ENCODE assay signal across 14 cellular contexts in the genomic region with DNA sequence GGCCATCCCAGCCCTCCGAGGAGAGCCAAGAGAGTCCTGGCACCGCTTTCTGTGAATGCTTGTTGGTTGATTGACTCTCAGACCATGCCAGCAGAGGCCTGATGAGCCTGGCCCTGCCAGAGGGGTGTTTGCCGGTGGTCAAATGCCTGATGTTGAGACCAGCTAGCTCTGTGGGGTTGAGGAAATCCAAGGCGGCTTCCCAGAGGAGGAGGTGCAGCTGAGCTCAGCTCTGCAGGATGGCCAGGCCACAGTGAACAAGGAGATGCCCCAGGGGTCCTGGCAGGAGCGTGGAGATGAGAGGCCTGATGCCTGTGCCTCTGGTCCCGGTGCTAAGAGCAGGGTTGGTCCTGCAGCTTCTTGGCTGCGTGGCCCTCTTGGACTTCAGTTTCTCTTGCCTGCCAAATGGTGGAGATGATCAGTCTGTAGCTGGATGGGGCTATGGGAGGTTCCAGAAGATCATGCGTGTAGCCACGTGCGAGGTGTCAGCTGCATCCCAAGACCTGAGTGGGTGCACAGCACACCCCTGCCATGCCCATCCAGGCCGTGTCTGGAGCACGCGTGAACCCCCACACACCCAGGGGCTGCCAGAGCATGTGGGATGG. TPM values are rescaled to one million over a fixed set of nuclear protein-coding genes. Genes with fewer than 3 reads are reported as not detected.
A peak's percentile ranks its signal among the peaks of the same experiment; 100 is the strongest.
DNase-seq lines count a peak whose midpoint lies in the region; ATAC-seq and TF ChIP-seq lines count a peak whose summit lies in the region.
"Had no signal": no experiment of that assay in that cellular context is flagged by ENCODE, and none has a peak within 500 bp of the region (broad histone marks: within the 10 kb centered on the region; RNA-seq: fewer than 3 reads in every experiment).

No MANE protein-coding gene starts in this region.

- H3K27me3 Mint-ChIP-seq in CD14-positive monocyte (ENCODE audit: low read depth in 3 of 3) = no peaks in the 10 kb centered on the region

- intact Hi-C loops in CD14-positive monocyte (cut with micrococcal nuclease) (no loop called here), left ventricle myocardium superior (cut with micrococcal nuclease) (no loop called here), spleen (cut with DNase I; ENCODE audit: low total_unique reads) (no loop called here)

- H3K4me1 Mint-ChIP-seq in CD14-positive monocyte = peaks cover 42% of the 10 kb centered on the region

- no peak for DNase-seq in CD14-positive monocyte (ENCODE audit: low spot score)
- DNase-seq in left ventricle myocardium superior = peak; percentile 71
- DNase-seq in spleen = no peak
- DNase-seq in SW 1271 (lab: John Stamatoyannopoulos, UW) = no peak
- no peak for DNase-seq in activated CD4-positive, CD25-positive, alpha-beta regulatory T cell (lab: John Stamatoyannopoulos, UW)
- no peak for DNase-seq in HAP-1 (ENCODE audit: low spot score in 2 of 2)
- DNase-seq in NCI-H510A (lab: John Stamatoyannopoulos, UW) = no peak
- DNase-seq: AML-193, KBM-7, midbrain, NCI-H146, SJCRH30 had no signal

- H3K27me3 ChIP-seq in spleen (replicated peaks in 1 of 7) (no peaks in the 10 kb centered on the region), HAP-1 (ENCODE audit: low read depth) (no peaks in the 10 kb centered on the region)
- H3K27me3 ChIP-seq: SJCRH30 had no signal

- peak; percentile 16 for ATAC-seq in left ventricle myocardium superior

- in situ Hi-C loops in HAP-1 (cut with MboI; ENCODE audit: low sequenced_read_pairs) = no loop called here

- H3K27ac Mint-ChIP-seq in CD14-positive monocyte = peak overlapping the region in 5 of 7 donors; percentile 1 to 69 (median 57)

- H3K9me3 Mint-ChIP-seq in CD14-positive monocyte = no peaks in the 10 kb centered on the region

- H3K9me3 ChIP-seq in spleen = no peaks in the 10 kb centered on the region
- no peaks in the 10 kb centered on the region for H3K9me3 ChIP-seq in HAP-1
- H3K9me3 ChIP-seq: SJCRH30 had no signal

- no peak overlapping the region for H3K4me3 Mint-ChIP-seq in CD14-positive monocyte

- H3K36me3 ChIP-seq in spleen = peaks cover 0 to 52% (median 14%) of the 10 kb centered on the region in 6 donors
- peaks cover 33% of the 10 kb centered on the region for H3K36me3 ChIP-seq in HAP-1 (replicated peaks)

- 67 to 97% (median 89%) methylated on average over 6 to 13 of the region's 13 CpGs for WGBS in spleen, 5 donors

- H3K27ac ChIP-seq in angular gyrus (ENCODE audit: low read depth, low read length) (peak overlapping the region; percentile 77), spleen (peak overlapping the region in 5 of 8 donors; percentile 11 to 86 (median 56))
- H3K27ac ChIP-seq: SJCRH30, VCaP had no signal

- no peak overlapping the region for H3K4me3 ChIP-seq in spleen
- no peak overlapping the region for H3K4me3 ChIP-seq in HAP-1
- H3K4me3 ChIP-seq: SJCRH30 had no signal

- H3K36me3 Mint-ChIP-seq in CD14-positive monocyte = peaks cover 22 to 53% of the 10 kb centered on the region in 2 donors

- H3K4me1 ChIP-seq in spleen (peaks cover 39 to 100% (median 90%) of the 10 kb centered on the region in 6 donors), HAP-1 (no peaks in the 10 kb centered on the region)
- H3K4me1 ChIP-seq: SJCRH30 had no signal

- TF ChIP-seq POLR2A in spleen (IDR thresholded peaks at IDR 0.05) = no peak

- TF ChIP-seq CTCF in CD14-positive monocyte (IDR thresholded peaks at IDR 0.05) = no peak
- TF ChIP-seq CTCF in spleen (IDR thresholded peaks at IDR 0.05 in 8 of 11, conservative IDR thresholded peaks at IDR 0.05 in 3 of 11) = no peak

RNA-seq across cellular contexts. Expression of gene NFIC, which starts 16.8 kb away (rescaled TPM):
- polyA plus RNA-seq in CD14-positive monocyte (10 to 100 TPM in 1 of 2 donors, 1 to 10 TPM in 1; 7.0 to 11.5 TPM), spleen (10 to 100 TPM in 1 of 3 donors, 1 to 10 TPM in 2; 4.1 to 23.4 (median 4.2) TPM)
- total RNA-seq in left ventricle myocardium superior (178 TPM), spleen (100 to 1,000 TPM in 2 of 7 donors, 10 to 100 TPM in 5; 65.4 to 125 (median 77.1) TPM)
